In the genomic region with DNA sequence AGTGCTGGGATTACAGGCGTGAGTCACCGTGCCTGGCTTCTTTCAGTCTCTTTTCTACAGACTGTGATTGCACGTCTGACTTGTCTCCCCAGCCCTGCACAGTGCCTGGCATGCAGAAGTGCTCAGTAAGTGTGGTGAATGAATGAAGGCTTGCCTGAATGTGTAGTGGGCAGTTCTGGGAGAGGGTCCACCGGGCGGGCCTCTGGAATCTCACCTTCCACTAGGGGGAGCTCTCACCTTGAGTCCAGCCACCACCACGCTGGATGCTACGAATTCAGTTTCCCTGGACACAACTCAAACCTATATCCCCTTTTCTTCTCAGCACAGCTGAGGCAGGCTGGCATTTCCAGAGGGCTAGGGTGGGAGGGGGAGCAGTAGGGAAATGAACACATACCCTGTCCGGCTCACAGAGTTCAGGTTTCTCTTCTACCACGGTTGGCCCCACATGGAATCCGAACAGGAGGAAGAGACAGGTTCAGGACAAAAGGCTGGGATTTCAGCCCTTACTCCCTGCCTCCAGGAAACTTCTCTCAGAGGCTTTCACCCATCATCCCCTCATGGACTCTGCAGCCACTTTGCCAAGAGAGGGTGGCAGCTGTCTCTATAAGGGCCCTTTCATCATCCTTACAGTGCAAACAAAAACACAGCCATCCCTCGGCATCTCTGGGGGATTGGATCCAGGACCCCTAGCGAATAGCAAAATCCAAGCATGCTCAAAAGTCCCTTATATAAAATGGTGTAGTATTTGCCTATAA, we compare ENCODE assay signal across 8 cellular contexts.
DNase-seq lines count a peak whose midpoint lies in the region; ATAC-seq and TF ChIP-seq lines count a peak whose summit lies in the region.

No MANE protein-coding gene starts in this region.

- H2AFZ ChIP-seq in IMR-90 (replicated peaks; ENCODE audit: low read length, poor library complexity) = no peak overlapping the region

- H2BK20ac ChIP-seq in IMR-90 (ENCODE audit: low read depth, low read length) = no peak overlapping the region

- intact Hi-C loops in IMR-90 (cut with micrococcal nuclease) (loop anchor here (5.0 kb wide), 1 partner anchor 160 kb away; no protein-coding TSS in a partner anchor), vagina (cut with DNase I) (no loop called here)

- in situ Hi-C loops in IMR-90 (cut with MboI; ENCODE audit: low sequenced_read_pairs) = no loop called here

- no peak overlapping the region for H4K91ac ChIP-seq in IMR-90 (ENCODE audit: insufficient read depth, low read depth, low read length)

- CTCF ChIA-PET in IMR-90 (lab: Yijun Ruan, JAX) = interaction anchor here (0.6 kb wide), 1 partner anchor 466 kb away, joined by 3 read pairs; no protein-coding TSS in a partner anchor

- peak; percentile 39 for DNase-seq in NCI-H1436 (lab: John Stamatoyannopoulos, UW)
- no peak for DNase-seq in NCI-H1436 treated with DMSO at 0.1 percent for 48 hours (lab: John Stamatoyannopoulos, UW)
- DNase-seq in IMR-90 = peak; percentile 5
- DNase-seq in SW480 (ENCODE audit: low spot score) = peak; percentile 30
- peak; percentile 84 for DNase-seq in islet precursor cell
- no peak for DNase-seq in activated CD4-positive, CD25-positive, alpha-beta regulatory T cell treated with anti-CD3 and anti-CD28 coated beads, Interleukin-2, amount 50 U/mL, for 72 hours
- no peak for DNase-seq in NCI-H1048 (lab: John Stamatoyannopoulos, UW)
- DNase-seq in vagina (ENCODE audit: extremely low spot score in 2 of 2) = no peak

- no peak overlapping the region for H3K14ac ChIP-seq in IMR-90 (replicated peaks; ENCODE audit: low read depth, low read length)

- no TSS peak for BruUV-seq in IMR-90 (replicated peaks; lab: Mats Ljungman, UMichigan)

- no peak overlapping the region for H3K56ac ChIP-seq in IMR-90 (ENCODE audit: extremely low read depth, insufficient read depth, low read length)

- no peak overlapping the region for H2BK5ac ChIP-seq in IMR-90 (ENCODE audit: low read depth, low read length, poor library complexity, severe bottlenecking)

- TF ChIP-seq CTCF in IMR-90 (conservative IDR thresholded peaks at IDR 0.05; ENCODE audit: low read depth, low read length) (peak; percentile 38), vagina (IDR thresholded peaks at IDR 0.05) (peak in 1 of 3 experiments; percentile 34)

- ATAC-seq in IMR-90 (ENCODE audit: low read depth) = peak; percentile 46; the same call in 1 of the 2 replicates

- H4K20me1 ChIP-seq in IMR-90 (ENCODE audit: insufficient read depth, low read length) = no peaks in the 10 kb centered on the region

- no peak for TF ChIP-seq POLR2A in IMR-90 (IDR thresholded peaks at IDR 0.05; ENCODE audit: low read depth, low read length)
- TF ChIP-seq POLR2A in vagina (IDR thresholded peaks at IDR 0.05) = no peak

- H3K9me1 ChIP-seq in IMR-90 (ENCODE audit: insufficient read depth, low read length) = no peaks in the 10 kb centered on the region

- H4K8ac ChIP-seq in IMR-90 (ENCODE audit: low read depth in 2 of 2, low read length in 2 of 2) = no peak overlapping the region

- dilution Hi-C loops in IMR-90 (cut with HindIII; ENCODE audit: low sequenced_read_pairs, unreplicated experiment) = no loop called here

- no peak overlapping the region for H2BK15ac ChIP-seq in IMR-90 (ENCODE audit: low read depth, low read length)

- no peak overlapping the region for H3K23ac ChIP-seq in IMR-90 (ENCODE audit: low read depth, low read length)

- no CpG with 5 or more reads among the region's 12 CpGs for WGBS in IMR-90 (ENCODE audit: extremely low coverage in 2 of 2, insufficient read length in 1 of 2), 2 experiments

- H3K36me3 ChIP-seq in IMR-90 (ENCODE audit: control insufficient read depth, insufficient read depth, low read length) = no peaks in the 10 kb centered on the region
- H3K36me3 ChIP-seq in vagina = no peaks in the 10 kb centered on the region

- no peak overlapping the region for H2AK5ac ChIP-seq in IMR-90 (ENCODE audit: low read depth, low read length)

- POLR2A ChIA-PET in IMR-90 (lab: Charles Lee; ENCODE audit: unreplicated experiment) = no interaction called here

- no peak overlapping the region for H3K9ac ChIP-seq in IMR-90 (ENCODE audit: low read depth, low read length)

- no peaks in the 10 kb centered on the region for H3K79me1 ChIP-seq in IMR-90 (ENCODE audit: low read depth in 1 of 2, low read length in 2 of 2)

- TF ChIP-seq RAD21 in IMR-90 (IDR thresholded peaks at IDR 0.05; ENCODE audit: low read length) = peak; percentile 39

- H3K9me3 ChIP-seq in IMR-90 (ENCODE audit: control insufficient read depth, insufficient read depth, low read length) (no peaks in the 10 kb centered on the region), vagina (no peaks in the 10 kb centered on the region)

- peaks cover 42% of the 10 kb centered on the region for H3K27me3 ChIP-seq in IMR-90 (ENCODE audit: control insufficient read depth, insufficient read depth, low read length)
- H3K27me3 ChIP-seq in vagina = no peaks in the 10 kb centered on the region

- no peak overlapping the region for H3K4ac ChIP-seq in IMR-90 (ENCODE audit: low read depth, low read length)

- H2AK9ac ChIP-seq in IMR-90 (replicated peaks; ENCODE audit: low read depth, low read length, poor library complexity) = no peak overlapping the region

- H4K5ac ChIP-seq in IMR-90 (ENCODE audit: low read depth, low read length) = no peak overlapping the region

- H3K4me3 ChIP-seq in IMR-90 (ENCODE audit: insufficient read depth, low read depth, low read length) (no peak overlapping the region), vagina (no peak overlapping the region)

- H3K18ac ChIP-seq in IMR-90 (ENCODE audit: low read depth, low read length) = no peak overlapping the region

- H3K27ac ChIP-seq in IMR-90 (ENCODE audit: insufficient read depth, low read length) (no peak overlapping the region), vagina (no peak overlapping the region)

- no peak overlapping the region for H2BK120ac ChIP-seq in IMR-90 (ENCODE audit: low read depth, low read length)

- no peak overlapping the region for H3K4me2 ChIP-seq in IMR-90 (ENCODE audit: low read depth, low read length)

- no peaks in the 10 kb centered on the region for H3K4me1 ChIP-seq in IMR-90 (ENCODE audit: control insufficient read depth, insufficient read depth, low read length)
- H3K4me1 ChIP-seq in vagina = no peaks in the 10 kb centered on the region

TF ChIP-seq in IMR-90, 13 proteins besides CTCF, POLR2A, EP300 and RAD21:
- no peak for TF ChIP-seq NFE2L2 (IDR thresholded peaks at IDR 0.05; ENCODE audit: low read depth, low read length)
- TF ChIP-seq SMC3 (IDR thresholded peaks at IDR 0.05; ENCODE audit: low read depth, low read length) = 0 out of 2 replicates have a peak, but pooled peaks have one; percentile 20

Comparison
In these comparisons a context has a peak if more than half of its experiments do, and no peak if none do; other contexts are left out.
1. DNase-seq: peak in NCI-H1436 (single experiment), IMR-90 (single experiment), SW480 (single experiment) and islet precursor cell (single experiment); none in NCI-H1436 treated with DMSO at 0.1 percent for 48 hours (single experiment), activated CD4-positive, CD25-positive, alpha-beta regulatory T cell treated with anti-CD3 and anti-CD28 coated beads, Interleukin-2, amount 50 U/mL, for 72 hours (single experiment), NCI-H1048 (single experiment) and vagina (0 of 2).